ENCODE assay signal across 27 cellular contexts in the genomic region with DNA sequence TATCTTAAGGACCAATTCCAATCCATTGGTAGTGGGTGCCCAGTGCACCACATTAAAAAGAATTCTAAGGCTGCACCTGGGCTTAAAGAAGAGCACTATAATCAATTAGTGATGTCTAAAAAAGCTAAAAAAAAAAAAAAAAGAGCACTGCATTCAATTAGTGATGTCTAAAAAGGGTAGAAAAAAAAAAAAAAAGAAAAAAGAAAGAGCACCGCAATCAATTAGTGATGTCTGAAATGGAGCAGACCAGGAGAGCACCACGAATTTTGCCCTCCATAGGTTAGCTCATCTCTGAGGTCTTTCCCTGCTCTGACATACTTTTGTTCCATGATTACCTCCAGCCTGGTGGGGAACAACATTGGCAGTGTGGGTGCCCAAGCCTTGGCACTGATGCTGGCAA. TPM values are rescaled to one million over a fixed set of nuclear protein-coding genes. Genes with fewer than 3 reads are reported as not detected.
DNase-seq lines count a peak whose midpoint lies in the region; ATAC-seq, FAIRE-seq and TF ChIP-seq lines count a peak whose summit lies in the region.
"Had no signal": no experiment of that assay in that cellular context is flagged by ENCODE, and none has a peak within 500 bp of the region (broad histone marks: within the 10 kb centered on the region; RNA-seq: fewer than 3 reads in every experiment).

No MANE protein-coding gene starts in this region.

- ATAC-seq in activated T-cell treated with anti-CD3 and anti-CD28 coated beads, Interleukin-2, amount 50 U/mL, for 4 hours, result no peak
- no peak for ATAC-seq in T-helper 17 cell
- no peak for ATAC-seq in K562
- ATAC-seq in natural killer cell treated with Interleukin-12 subunit alpha and Interleukin-12 subunit beta and Interleukin-15 and Interleukin-18, amount 100 ng/mL, for 72 hours, result no peak
- no peak for ATAC-seq in HG03095 (IDR thresholded peaks at IDR 0.05; ENCODE audit: unreplicated experiment)
- ATAC-seq: Panc1 had no signal

- H3K9me3 Mint-ChIP-seq in activated T-cell treated with anti-CD3 and anti-CD28 coated beads, Interleukin-2, amount 50 U/mL, for 24 hours, result peaks cover 11% of the 10 kb centered on the region
- peaks cover 12% of the 10 kb centered on the region for H3K9me3 Mint-ChIP-seq in activated T-cell treated with anti-CD3 and anti-CD28 coated beads, Interleukin-2, amount 50 U/mL, for 4 hours
- peaks cover 11% of the 10 kb centered on the region for H3K9me3 Mint-ChIP-seq in natural killer cell treated with Interleukin-12 subunit alpha and Interleukin-12 subunit beta and Interleukin-15 and Interleukin-18, amount 100 ng/mL, for 72 hours
- H3K9me3 Mint-ChIP-seq in chondrocyte (ENCODE audit: low read depth), result peaks cover 13% of the 10 kb centered on the region

- in situ Hi-C loops in K562 (cut with MboI), result no loop called here

- BruUV-seq in K562 (replicated peaks; lab: Mats Ljungman, UMichigan), result no TSS peak

- H3K36me3 ChIP-seq in K562 (ENCODE audit: control insufficient read depth, insufficient read depth, low read length) (no peaks in the 10 kb centered on the region), adrenal gland (replicated peaks in 1 of 2) (no peaks in the 10 kb centered on the region)

- no peaks in the 10 kb centered on the region for H3K79me2 ChIP-seq in K562 (ENCODE audit: control insufficient read depth, insufficient read depth, low read length)

- no peak overlapping the region for H3K9ac ChIP-seq in K562 (ENCODE audit: insufficient read depth in 1 of 2, low read depth in 2 of 2, low read length in 2 of 2)
- H3K9ac ChIP-seq: KMS-11 had no signal

- no peaks in the 10 kb centered on the region for H3K9me3 ChIP-seq in T-helper 17 cell (ENCODE audit: control insufficient read depth, low read length, poor library complexity, severe bottlenecking)
- no peaks in the 10 kb centered on the region for H3K9me3 ChIP-seq in K562 (replicated peaks; ENCODE audit: control insufficient read depth, insufficient read depth, low read depth, low read length)
- no peaks in the 10 kb centered on the region for H3K9me3 ChIP-seq in adrenal gland (replicated peaks in 1 of 3)

- H3K27ac ChIP-seq in K562 (ENCODE audit: extremely low read depth, low read depth, low read length) (no peak overlapping the region), adrenal gland (no peak overlapping the region)
- H3K27ac ChIP-seq: KMS-11, RWPE1 had no signal

- no peak for FAIRE-seq in K562 (lab: Jason Lieb, UNC)
- FAIRE-seq: D721Med, GM18507 had no signal

- POLR2A ChIA-PET in K562 (lab: Yijun Ruan, JAX), result no interaction called here

- no peak for TF ChIP-seq CTCF in K562 (IDR thresholded peaks at IDR 0.05 in 2 of 3, conservative IDR thresholded peaks at IDR 0.05 in 1 of 3; ENCODE audit: insufficient read depth in 2 of 3, low read depth in 1 of 3, low read length in 3 of 3)
- no peak for TF ChIP-seq CTCF in adrenal gland (IDR thresholded peaks at IDR 0.05)
- TF ChIP-seq CTCF in chondrocyte (IDR thresholded peaks at IDR 0.05), result no peak

- intact Hi-C loops in K562 (cut with micrococcal nuclease) (no loop called here), adrenal gland (cut with DNase I) (no loop called here)

- H3K4me1 ChIP-seq in K562 (replicated peaks in 1 of 2; ENCODE audit: control insufficient read depth in 2 of 2, insufficient read depth in 2 of 2, low read length in 2 of 2) (no peaks in the 10 kb centered on the region; a peak in 1 of 5 replicates), adrenal gland (replicated peaks in 1 of 2) (no peaks in the 10 kb centered on the region)

- no peaks in the 10 kb centered on the region for H3K9me1 ChIP-seq in K562 (ENCODE audit: control insufficient read depth, insufficient read depth, low read length)

- no peak overlapping the region for H2AFZ ChIP-seq in K562 (ENCODE audit: low read depth, low read length)

- TF ChIP-seq RAD21 in K562 (CRISPR knock-in tag; conservative IDR thresholded peaks at IDR 0.05 in 1 of 2, IDR thresholded peaks at IDR 0.05 in 1 of 2), result no peak

- DNase-seq in activated T-cell treated with anti-CD3 and anti-CD28 coated beads, Interleukin-2, amount 50 U/mL, for 24 hours, result no peak
- no peak for DNase-seq in activated T-cell treated with anti-CD3 and anti-CD28 coated beads, Interleukin-2, amount 50 U/mL, for 4 hours
- DNase-seq in T-helper 17 cell, result no peak
- DNase-seq in K562 (ENCODE audit: extremely low read depth in 1 of 4, low spot score in 3 of 4), result no peak
- no peak for DNase-seq in natural killer cell treated with Interleukin-12 subunit alpha and Interleukin-12 subunit beta and Interleukin-15 and Interleukin-18, amount 100 ng/mL, for 72 hours (ENCODE audit: low spot score)
- no peak for DNase-seq in adrenal gland
- no peak for DNase-seq in chondrocyte (ENCODE audit: low spot score)
- DNase-seq: CD4-positive, CD25-positive, alpha-beta regulatory T cell; H7; IMR-90; MM.1S; NCI-H1417; NCI-H1694; NCI-H2029 treated with DMSO at 0.1 percent for 48 hours; NCI-H446 treated with DMSO at 0.1 percent for 48 hours; NCI-H526; NCI-H82; SHP77 had no signal

- H3K27me3 Mint-ChIP-seq in activated T-cell treated with anti-CD3 and anti-CD28 coated beads, Interleukin-2, amount 50 U/mL, for 24 hours, result no peaks in the 10 kb centered on the region
- no peaks in the 10 kb centered on the region for H3K27me3 Mint-ChIP-seq in activated T-cell treated with anti-CD3 and anti-CD28 coated beads, Interleukin-2, amount 50 U/mL, for 4 hours (ENCODE audit: low read depth)
- H3K27me3 Mint-ChIP-seq in T-helper 17 cell (no peaks in the 10 kb centered on the region), chondrocyte (ENCODE audit: low read depth) (peaks cover 12% of the 10 kb centered on the region)
- H3K27me3 Mint-ChIP-seq in natural killer cell treated with Interleukin-12 subunit alpha and Interleukin-12 subunit beta and Interleukin-15 and Interleukin-18, amount 100 ng/mL, for 72 hours, result no peaks in the 10 kb centered on the region
- H3K27me3 Mint-ChIP-seq: CD4-positive, CD25-positive, alpha-beta regulatory T cell had no signal

- peaks cover 30% of the 10 kb centered on the region for H3K36me3 Mint-ChIP-seq in activated T-cell treated with anti-CD3 and anti-CD28 coated beads, Interleukin-2, amount 50 U/mL, for 24 hours (ENCODE audit: low read depth)
- H3K36me3 Mint-ChIP-seq in activated T-cell treated with anti-CD3 and anti-CD28 coated beads, Interleukin-2, amount 50 U/mL, for 4 hours (ENCODE audit: insufficient read depth), result peaks cover 31% of the 10 kb centered on the region
- peaks cover 7% of the 10 kb centered on the region for H3K36me3 Mint-ChIP-seq in T-helper 17 cell (ENCODE audit: low read depth)
- H3K36me3 Mint-ChIP-seq in natural killer cell treated with Interleukin-12 subunit alpha and Interleukin-12 subunit beta and Interleukin-15 and Interleukin-18, amount 100 ng/mL, for 72 hours, result peaks cover 33% of the 10 kb centered on the region
- H3K36me3 Mint-ChIP-seq in chondrocyte (ENCODE audit: low read depth), result peaks cover 5% of the 10 kb centered on the region

- TF ChIP-seq POLR2A in K562 (conservative IDR thresholded peaks at IDR 0.05), result no peak
- TF ChIP-seq POLR2A in adrenal gland (IDR thresholded peaks at IDR 0.05), result no peak

- CTCF ChIA-PET in K562 (lab: Yijun Ruan, JAX; ENCODE audit: low intra/inter-chr PET ratio), result no interaction called here

- H3K27me3 ChIP-seq in K562 (ENCODE audit: control insufficient read depth in 2 of 2, insufficient read depth in 2 of 2, low read length in 2 of 2), result peaks cover 4 to 21% of the 10 kb centered on the region in 2 experiments; a peak in 4 of 5 replicates
- H3K27me3 ChIP-seq in adrenal gland, result no peaks in the 10 kb centered on the region

- H3K4me3 ChIP-seq in K562 (no peak overlapping the region), adrenal gland (no peak overlapping the region)

- no peak overlapping the region for H3K4me3 Mint-ChIP-seq in activated T-cell treated with anti-CD3 and anti-CD28 coated beads, Interleukin-2, amount 50 U/mL, for 24 hours
- no peak overlapping the region for H3K4me3 Mint-ChIP-seq in activated T-cell treated with anti-CD3 and anti-CD28 coated beads, Interleukin-2, amount 50 U/mL, for 4 hours
- no peak overlapping the region for H3K4me3 Mint-ChIP-seq in T-helper 17 cell
- H3K4me3 Mint-ChIP-seq in natural killer cell treated with Interleukin-12 subunit alpha and Interleukin-12 subunit beta and Interleukin-15 and Interleukin-18, amount 100 ng/mL, for 72 hours, result peak overlapping the region; percentile 81
- H3K4me3 Mint-ChIP-seq in chondrocyte (ENCODE audit: unreplicated experiment), result no peak overlapping the region
- H3K4me3 Mint-ChIP-seq: CD4-positive, CD25-positive, alpha-beta regulatory T cell had no signal

- H3K27ac Mint-ChIP-seq in activated T-cell treated with anti-CD3 and anti-CD28 coated beads, Interleukin-2, amount 50 U/mL, for 24 hours, result peak overlapping the region; percentile 20
- peak overlapping the region; percentile 3 for H3K27ac Mint-ChIP-seq in T-helper 17 cell
- peak overlapping the region; percentile 93 to 95 for H3K27ac Mint-ChIP-seq in natural killer cell treated with Interleukin-12 subunit alpha and Interleukin-12 subunit beta and Interleukin-15 and Interleukin-18, amount 100 ng/mL, for 72 hours
- H3K27ac Mint-ChIP-seq in chondrocyte (ENCODE audit: unreplicated experiment), result no peak overlapping the region
- H3K27ac Mint-ChIP-seq: CD4-positive, CD25-positive, alpha-beta regulatory T cell had no signal

- TF ChIP-seq EP300 in K562 (IDR thresholded peaks at IDR 0.05; ENCODE audit: low read length), result no peak

- WGBS in K562 (ENCODE audit: insufficient coverage, low coverage, missing lambda C conversion rate), result 5% methylated on average over 2 of the region's 2 CpGs
- WGBS in adrenal gland, 4 donors, result 75 to 97% (median 89%) methylated on average over 2 of the region's 2 CpGs

- H4K20me1 ChIP-seq in K562 (replicated peaks; ENCODE audit: control insufficient read depth, insufficient read depth, low read length), result no peaks in the 10 kb centered on the region

- no peak overlapping the region for H3K4me2 ChIP-seq in K562 (ENCODE audit: insufficient read depth, low read length)
- H3K4me2 ChIP-seq: KMS-11 had no signal

- peaks cover 37% of the 10 kb centered on the region for H3K4me1 Mint-ChIP-seq in activated T-cell treated with anti-CD3 and anti-CD28 coated beads, Interleukin-2, amount 50 U/mL, for 24 hours (ENCODE audit: low read depth)
- peaks cover 35% of the 10 kb centered on the region for H3K4me1 Mint-ChIP-seq in activated T-cell treated with anti-CD3 and anti-CD28 coated beads, Interleukin-2, amount 50 U/mL, for 4 hours (ENCODE audit: low read depth)
- H3K4me1 Mint-ChIP-seq in T-helper 17 cell (peaks cover 15% of the 10 kb centered on the region), chondrocyte (ENCODE audit: low read depth) (no peaks in the 10 kb centered on the region)
- peaks cover 36% of the 10 kb centered on the region in 2 donors for H3K4me1 Mint-ChIP-seq in natural killer cell treated with Interleukin-12 subunit alpha and Interleukin-12 subunit beta and Interleukin-15 and Interleukin-18, amount 100 ng/mL, for 72 hours (ENCODE audit: low read depth in 2 of 2)

RNA-seq across cellular contexts. Expression of a gene that starts 18.9 kb away (rescaled TPM):
- total RNA-seq in activated T-cell treated with anti-CD3 and anti-CD28 coated beads, Interleukin-2, amount 50 U/mL, for 4 hours, result 100 to 1,000 TPM in 1 of 3 donors, 10 to 100 TPM in 2; 84.5 to 133 (median 88.4) TPM
- total RNA-seq in T-helper 17 cell (100 to 1,000 TPM; 411 to 412 TPM), K562 (2014; rRNA removed) (3.6 and 5.4 TPM in 2 replicates), K562 (2014; rRNA removed; fragmentation: Illumina TruSeq; extraction: Trizol) (6.8 and 7.6 TPM in 2 replicates), K562 (2015; rRNA removed; fragmentation: Illumina TruSeq; extraction: Trizol) (4.2 and 4.8 TPM in 2 replicates), K562 (2021) (6.2 and 6.4 TPM in 2 replicates), adrenal gland (10 to 100 TPM; 33.9 to 74.4 (median 49.5) TPM), chondrocyte (30.3 to 35.8 TPM (median 33.4 TPM) in 3 replicates)
- total RNA-seq in K562 (2011; cell fraction: chromatin; rRNA removed; ENCODE audit: low replicate concordance), result 8.0 and 30.7 TPM in 2 replicates
- total RNA-seq in K562 (2011; cell fraction: nucleolus; rRNA removed), result 4.3 and 6.3 TPM in 2 replicates
- total RNA-seq in K562 (2011; cell fraction: nucleoplasm; rRNA removed), result 8.1 and 14.1 TPM in 2 replicates
- polyA plus RNA-seq in K562 (2011; rRNA removed) (3.7 and 7.4 TPM in 2 replicates), K562 (2014; fragmentation: Illumina TruSeq; extraction: Trizol) (5.3 and 5.8 TPM in 2 replicates), K562 (2014; fragmentation: Nextera tagmentation; extraction: Ambion mirVana) (1 to 10 TPM; 4.3 to 5.2 TPM), K562 (2014; rRNA removed) (2.8 and 3.4 TPM in 2 replicates), adrenal gland (10 to 100 TPM; 17.5 to 78.3 (median 31.8) TPM)
- polyA plus RNA-seq in K562 (2011; cell fraction: cytosol; rRNA removed), result 1.5 and 2.0 TPM in 2 replicates
- polyA plus RNA-seq in K562 (2011; cell fraction: nucleus; rRNA removed), result 4.9 and 6.5 TPM in 2 replicates
- 3.8 and 5.5 TPM in 2 replicates for polyA plus RNA-seq in K562 (2012)
- 9.5 and 9.9 TPM in 2 replicates for polyA minus RNA-seq in K562 (2011; rRNA and poly(A)+ RNA removed)
- 2.3 and 3.8 TPM in 2 replicates for polyA minus RNA-seq in K562 (2011; cell fraction: cytosol; rRNA and poly(A)+ RNA removed)
- polyA minus RNA-seq in K562 (2011; cell fraction: nucleus; rRNA and poly(A)+ RNA removed), result 11.0 and 15.2 TPM in 2 replicates
- total RNA-seq in natural killer cell treated with Interleukin-12 subunit alpha and Interleukin-12 subunit beta and Interleukin-15 and Interleukin-18, amount 100 ng/mL, for 72 hours, result 100 to 1,000 TPM in 1 of 2 donors, 10 to 100 TPM in 1; 95.4 to 126 TPM

RNA-seq across cellular contexts. Expression of a gene that starts 29.6 kb away (rescaled TPM):
- 1 to 10 TPM; 2.9 to 6.2 (median 3.9) TPM for total RNA-seq in activated T-cell treated with anti-CD3 and anti-CD28 coated beads, Interleukin-2, amount 50 U/mL, for 4 hours
- total RNA-seq in T-helper 17 cell, result 10 to 100 TPM in 1 of 2 donors, 1 to 10 TPM in 1; 9.4 to 16.6 TPM
- not detected in 2 replicates for total RNA-seq in K562 (2011; cell fraction: chromatin; rRNA removed; ENCODE audit: low replicate concordance)
- not detected in 2 replicates for total RNA-seq in K562 (2011; cell fraction: nucleolus; rRNA removed)
- total RNA-seq in K562 (2011; cell fraction: nucleoplasm; rRNA removed), result not detected in 2 replicates
- total RNA-seq in K562 (2014; rRNA removed), result not detected in 2 replicates
- not detected in 2 replicates for total RNA-seq in K562 (2014; rRNA removed; fragmentation: Illumina TruSeq; extraction: Trizol)
- total RNA-seq in K562 (2015; rRNA removed; fragmentation: Illumina TruSeq; extraction: Trizol), result 0.04 TPM in 1 of 2 replicates, not detected in the other
- total RNA-seq in K562 (2021), result not detected in 2 replicates
- not detected in 2 replicates for polyA plus RNA-seq in K562 (2011; rRNA removed)
- polyA plus RNA-seq in K562 (2011; cell fraction: cytosol; rRNA removed), result not detected in 2 replicates
- polyA plus RNA-seq in K562 (2011; cell fraction: nucleus; rRNA removed), result not detected in 2 replicates
- polyA plus RNA-seq in K562 (2012), result 0.18 TPM in 1 of 2 replicates, not detected in the other
- not detected in 2 replicates for polyA plus RNA-seq in K562 (2014; fragmentation: Illumina TruSeq; extraction: Trizol)
- polyA plus RNA-seq in K562 (2014; fragmentation: Nextera tagmentation; extraction: Ambion mirVana), result not detected
- polyA plus RNA-seq in K562 (2014; rRNA removed), result not detected in 2 replicates
- polyA minus RNA-seq in K562 (2011; rRNA and poly(A)+ RNA removed), result 0.30 TPM in 1 of 2 replicates, not detected in the other
- not detected in 2 replicates for polyA minus RNA-seq in K562 (2011; cell fraction: cytosol; rRNA and poly(A)+ RNA removed)
- polyA minus RNA-seq in K562 (2011; cell fraction: nucleus; rRNA and poly(A)+ RNA removed), result not detected in 2 replicates
- 10 to 100 TPM in 1 of 2 donors, 1 to 10 TPM in 1; 3.7 to 11.2 TPM for total RNA-seq in natural killer cell treated with Interleukin-12 subunit alpha and Interleukin-12 subunit beta and Interleukin-15 and Interleukin-18, amount 100 ng/mL, for 72 hours
- 1 to 10 TPM in 5 of 8 donors, under 1 TPM in 3; 0.12 to 3.7 (median 1.5) TPM for total RNA-seq in adrenal gland
- polyA plus RNA-seq in adrenal gland, result 1 to 10 TPM in 1 of 3 donors, under 1 TPM in 2; 0.18 to 1.5 (median 0.57) TPM
- 0.05 to 0.44 TPM (median 0.07 TPM) in 3 replicates for total RNA-seq in chondrocyte
- total RNA-seq: A172, H7, IMR-90, SK-MEL-5 had no signal
- polyA plus RNA-seq: BJ, IMR-90 had no signal

RNA-seq across cellular contexts. Expression of a gene that starts 41.8 kb away (rescaled TPM):
- 10 to 100 TPM; 16.3 to 25.7 (median 16.6) TPM for total RNA-seq in activated T-cell treated with anti-CD3 and anti-CD28 coated beads, Interleukin-2, amount 50 U/mL, for 4 hours
- total RNA-seq in T-helper 17 cell (10 to 100 TPM; 44.0 to 58.9 TPM), K562 (2014; rRNA removed) (not detected in 2 replicates), K562 (2014; rRNA removed; fragmentation: Illumina TruSeq; extraction: Trizol) (not detected in 2 replicates), K562 (2015; rRNA removed; fragmentation: Illumina TruSeq; extraction: Trizol) (0.04 TPM in 2 replicates), K562 (2021) (0.07 and 0.13 TPM in 2 replicates), adrenal gland (1 to 10 TPM in 7 of 8 donors, under 1 TPM in 1; 0.12 to 4.0 (median 3.1) TPM), chondrocyte (not detected in 3 replicates)
- total RNA-seq in K562 (2011; cell fraction: chromatin; rRNA removed; ENCODE audit: low replicate concordance), result not detected in 2 replicates
- not detected in 2 replicates for total RNA-seq in K562 (2011; cell fraction: nucleolus; rRNA removed)
- total RNA-seq in K562 (2011; cell fraction: nucleoplasm; rRNA removed), result not detected in 2 replicates
- polyA plus RNA-seq in K562 (2011; rRNA removed) (not detected in 2 replicates), K562 (2014; fragmentation: Illumina TruSeq; extraction: Trizol) (not detected in 2 replicates), K562 (2014; fragmentation: Nextera tagmentation; extraction: Ambion mirVana) (not detected), K562 (2014; rRNA removed) (not detected in 2 replicates), adrenal gland (1 to 10 TPM in 2 of 3 donors, under 1 TPM in 1; 0.93 to 3.3 (median 1.0) TPM)
- not detected in 2 replicates for polyA plus RNA-seq in K562 (2011; cell fraction: cytosol; rRNA removed)
- not detected in 2 replicates for polyA plus RNA-seq in K562 (2011; cell fraction: nucleus; rRNA removed)
- 0.03 TPM in 1 of 2 replicates, not detected in the other for polyA plus RNA-seq in K562 (2012)
- polyA minus RNA-seq in K562 (2011; rRNA and poly(A)+ RNA removed), result not detected in 2 replicates
- not detected in 2 replicates for polyA minus RNA-seq in K562 (2011; cell fraction: cytosol; rRNA and poly(A)+ RNA removed)
- polyA minus RNA-seq in K562 (2011; cell fraction: nucleus; rRNA and poly(A)+ RNA removed), result not detected in 2 replicates
- 10 to 100 TPM; 26.2 to 38.4 TPM for total RNA-seq in natural killer cell treated with Interleukin-12 subunit alpha and Interleukin-12 subunit beta and Interleukin-15 and Interleukin-18, amount 100 ng/mL, for 72 hours
- total RNA-seq: A172, H7, IMR-90, SK-MEL-5 had no signal
- polyA plus RNA-seq: BJ, IMR-90 had no signal
